22 cellular contexts compared by ENCODE assay signal in the genomic region with DNA sequence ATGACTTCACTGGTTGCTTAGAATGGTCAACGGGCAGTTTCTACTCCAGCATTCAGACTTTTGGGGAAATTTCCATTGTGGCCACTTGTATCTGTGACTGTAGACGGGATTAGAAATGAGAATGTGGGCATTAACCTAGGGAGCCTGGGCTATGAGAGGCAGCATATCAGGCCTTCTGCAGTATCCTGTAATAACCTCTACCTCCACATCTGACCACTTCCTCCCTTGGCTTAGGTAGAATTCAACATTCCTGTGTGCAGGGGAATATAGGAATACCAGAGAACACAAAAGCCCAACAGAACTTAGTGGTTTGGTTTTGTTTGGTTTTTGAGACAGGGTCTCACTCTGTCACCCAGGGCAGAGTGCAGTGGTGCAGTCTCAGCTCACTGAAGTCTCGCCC.
"Had no signal": no experiment of that assay in that cellular context is flagged by ENCODE, and none has a peak within 500 bp of the region (broad histone marks: within the 10 kb centered on the region; RNA-seq: fewer than 3 reads in every experiment).

No MANE protein-coding gene starts in this region.

- H3K36me3 ChIP-seq: pancreas, right atrium auricular region, spleen, suprapubic skin, tibial artery, WERI-Rb-1 had no signal

- H3K9me3 ChIP-seq: pancreas, right atrium auricular region, spleen, suprapubic skin, tibial artery had no signal

- H3K27me3 ChIP-seq: pancreas, right atrium auricular region had no signal

- H3K4me1 ChIP-seq: pancreas, right atrium auricular region, spleen, suprapubic skin, tibial artery had no signal

- DNase-seq: activated CD4-positive, alpha-beta memory T cell treated with anti-CD3 and anti-CD28 coated beads for 36 hours; activated CD8-positive, alpha-beta memory T cell treated with anti-CD3 and anti-CD28 coated beads, Interleukin-2, amount 50 U/mL, for 4 hours; activated gamma-delta T cell; activated naive CD4-positive, alpha-beta T cell treated with anti-CD3 and anti-CD28 coated beads, Interleukin-2, amount 50 U/mL, for 16 hours; activated T-cell treated with anti-CD3 and anti-CD28 coated beads, Interleukin-2, amount 50 U/mL, for 24 hours; amniotic stem cell; caudate nucleus; endodermal cell; glutamatergic neuron; left colon; midbrain; naive thymus-derived CD8-positive, alpha-beta T cell; nucleus accumbens; pancreas; spleen; stimulated activated naive CD4-positive, alpha-beta T cell; T-helper 9 cell; tibial artery; WERI-Rb-1 had no signal

- ATAC-seq: activated CD4-positive, CD25-positive, alpha-beta regulatory T cell treated with anti-CD3 and anti-CD28 coated beads, Interleukin-2, amount 50 U/mL, for 24 hours; left colon; naive thymus-derived CD8-positive, alpha-beta T cell; pancreas had no signal

- H3K4me3 ChIP-seq: pancreas, right atrium auricular region, spleen, suprapubic skin, tibial artery had no signal

- H3K27ac ChIP-seq: pancreas, right atrium auricular region, spleen, suprapubic skin, tibial artery, WERI-Rb-1 had no signal
